Comparison of ENCODE assay signal across 14 cellular contexts in genomic region chr4:147730333-147730732, GRCh38. TPM values are rescaled to one million over a fixed set of nuclear protein-coding genes. Genes with fewer than 3 reads are reported as not detected.
DNase-seq lines count a peak whose midpoint lies in the region; ATAC-seq, FAIRE-seq and TF ChIP-seq lines count a peak whose summit lies in the region.
"Had no signal": no experiment of that assay in that cellular context is flagged by ENCODE, and none has a peak within 500 bp of the region (broad histone marks: within the 10 kb centered on the region; RNA-seq: fewer than 3 reads in every experiment).

No MANE protein-coding gene starts in this region.

- no peak for FAIRE-seq in H54 (lab: Jason Lieb, UNC)
- FAIRE-seq: keratinocyte had no signal

- H3K4me1 ChIP-seq in OCI-LY3 (ENCODE audit: low read length) (peaks cover 37% of the 10 kb centered on the region), testis (peaks cover 10% of the 10 kb centered on the region)

- TF ChIP-seq CTCF in OCI-LY3 (IDR thresholded peaks at IDR 0.05; ENCODE audit: low read depth, low read length), result no peak
- peak; percentile 13 for TF ChIP-seq CTCF in fibroblast of the aortic adventitia (IDR thresholded peaks at IDR 0.05; ENCODE audit: insufficient read depth, low read length)
- TF ChIP-seq CTCF in testis (IDR thresholded peaks at IDR 0.05), result peak in 1 of 3 experiments; percentile 23

- peak overlapping the region; percentile 76; the same call in 1 of the 2 replicates for H3K4me3 ChIP-seq in OCI-LY3 (ENCODE audit: low read length)
- no peak overlapping the region for H3K4me3 ChIP-seq in fibroblast of the aortic adventitia (ENCODE audit: low read depth, low read length)
- no peak overlapping the region for H3K4me3 ChIP-seq in testis
- H3K4me3 ChIP-seq: cardiac muscle cell had no signal

- H3K36me3 ChIP-seq in OCI-LY3 (replicated peaks; ENCODE audit: low read depth, low read length), result no peaks in the 10 kb centered on the region
- H3K36me3 ChIP-seq in testis (ENCODE audit: low read depth, missing control alignments), result no peaks in the 10 kb centered on the region
- H3K36me3 ChIP-seq: cardiac muscle cell had no signal

- in situ Hi-C loops in G401 (cut with HindIII; ENCODE audit: low sequenced_read_pairs), result no loop called here

- H3K27me3 ChIP-seq in OCI-LY3 (ENCODE audit: low read depth, low read length) (peaks cover 30% of the 10 kb centered on the region), testis (no peaks in the 10 kb centered on the region)
- H3K27me3 ChIP-seq: cardiac muscle cell had no signal

- no peak overlapping the region for H3K9ac ChIP-seq in OCI-LY3 (ENCODE audit: low read length)

- H4K20me1 ChIP-seq in OCI-LY3 (ENCODE audit: insufficient read depth, low read length), result peaks cover 9% of the 10 kb centered on the region; the same call in 1 of the 2 replicates

- TF ChIP-seq POLR2A in testis (IDR thresholded peaks at IDR 0.05) (no peak), H54 (IDR thresholded peaks at IDR 0.05; ENCODE audit: low read depth, low read length) (no peak)

- no peaks in the 10 kb centered on the region for H3K36me3 Mint-ChIP-seq in T-helper 1 cell treated with Interleukin-12 subunit alpha and Interleukin-12 subunit beta and Interleukin-4 antibody, amounts not matched to agents 30 μg/mL and 1 μg/mL, for 36 hours (ENCODE audit: low read depth)

- H3K9me3 Mint-ChIP-seq in T-helper 1 cell treated with Interleukin-12 subunit alpha and Interleukin-12 subunit beta and Interleukin-4 antibody, amounts not matched to agents 30 μg/mL and 1 μg/mL, for 36 hours, result no peaks in the 10 kb centered on the region

- no peak overlapping the region for H3K27ac Mint-ChIP-seq in T-helper 1 cell treated with Interleukin-12 subunit alpha and Interleukin-12 subunit beta and Interleukin-4 antibody, amounts not matched to agents 30 μg/mL and 1 μg/mL, for 36 hours

- peaks cover 38% of the 10 kb centered on the region for H3K27me3 Mint-ChIP-seq in T-helper 1 cell treated with Interleukin-12 subunit alpha and Interleukin-12 subunit beta and Interleukin-4 antibody, amounts not matched to agents 30 μg/mL and 1 μg/mL, for 36 hours (ENCODE audit: low read depth)

- peaks cover 23% of the 10 kb centered on the region for H3K4me1 Mint-ChIP-seq in T-helper 1 cell treated with Interleukin-12 subunit alpha and Interleukin-12 subunit beta and Interleukin-4 antibody, amounts not matched to agents 30 μg/mL and 1 μg/mL, for 36 hours (ENCODE audit: low read depth)

- ATAC-seq in HG03135 (IDR thresholded peaks at IDR 0.05; ENCODE audit: unreplicated experiment), result no peak

- H3K79me2 ChIP-seq in OCI-LY3 (ENCODE audit: low read length), result peaks cover 16% of the 10 kb centered on the region

- H3K27ac ChIP-seq in OCI-LY3 (ENCODE audit: low read length) (no peak overlapping the region), testis (peak overlapping the region; percentile 98)
- H3K27ac ChIP-seq: cardiac muscle cell had no signal

- peak overlapping the region; percentile 90 for H3K4me2 ChIP-seq in OCI-LY3 (ENCODE audit: low read length)

- H3K4me3 Mint-ChIP-seq in T-helper 1 cell treated with Interleukin-12 subunit alpha and Interleukin-12 subunit beta and Interleukin-4 antibody, amounts not matched to agents 30 μg/mL and 1 μg/mL, for 36 hours, result peak overlapping the region; percentile 8

- H3K9me3 ChIP-seq in OCI-LY3 (ENCODE audit: insufficient read depth, low read length) (no peaks in the 10 kb centered on the region), testis (no peaks in the 10 kb centered on the region)

- no peak overlapping the region for H2AFZ ChIP-seq in OCI-LY3 (ENCODE audit: low read depth, low read length)

- intact Hi-C loops in testis (cut with DNase I; ENCODE audit: low total_unique reads), result loop anchor here (10.0 kb wide), 2 partner anchors 84 to 134 kb away; no protein-coding TSS in a partner anchor

- DNase-seq in T-helper 1 cell (no peak), fibroblast of the aortic adventitia (ENCODE audit: low read depth) (no peak), testis (no peak), G401 (ENCODE audit: low spot score) (no peak), H54 (ENCODE audit: insufficient read length, low spot score) (no peak)
- DNase-seq: activated CD4-positive, CD25-positive, alpha-beta regulatory T cell treated with anti-CD3 and anti-CD28 coated beads, Interleukin-2, amount 50 U/mL, for 72 hours; erythroblast; SHP77 treated with DMSO at 0.1 percent for 48 hours; trophoblast cell had no signal

- 37 to 43% methylated on average over 4 of the region's 4 CpGs for WGBS in testis, 2 donors

RNA-seq across cellular contexts. Expression of gene ARHGAP10, which starts 1.6 kb away (rescaled TPM):
- total RNA-seq in fibroblast of the aortic adventitia (ENCODE audit: low replicate concordance) (32.1 and 45.0 TPM in 2 replicates), testis (100 to 1,000 TPM in 1 of 2 donors, 10 to 100 TPM in 1; 83.5 to 108 TPM)
- 17.4 TPM for polyA plus RNA-seq in testis (ENCODE audit: insufficient read depth, low read depth, low replicate concordance)
- 3.7 and 7.6 TPM in 2 replicates for total RNA-seq in G401 (2014; rRNA removed; shearing (Covaris generic))

RNA-seq across cellular contexts. Expression of gene PRMT9, which starts 46.4 kb away (rescaled TPM):
- total RNA-seq in fibroblast of the aortic adventitia (ENCODE audit: low replicate concordance) (10.4 and 16.6 TPM in 2 replicates), testis (10 to 100 TPM; 22.7 to 24.6 TPM)
- polyA plus RNA-seq in testis (ENCODE audit: insufficient read depth, low read depth, low replicate concordance), result 27.5 TPM
- total RNA-seq in G401 (2014; rRNA removed; shearing (Covaris generic)), result 10.5 and 14.6 TPM in 2 replicates
